In genomic region chr5:97412959-97413358, GRCh38 we compare ENCODE assay signal across 19 cellular contexts.
DNase-seq lines count a peak whose midpoint lies in the region; ATAC-seq and TF ChIP-seq lines count a peak whose summit lies in the region.
"Had no signal": no experiment of that assay in that cellular context is flagged by ENCODE, and none has a peak within 500 bp of the region (broad histone marks: within the 10 kb centered on the region; RNA-seq: fewer than 3 reads in every experiment).

No MANE protein-coding gene starts in this region.

- no peaks in the 10 kb centered on the region for H3K4me1 ChIP-seq in MM.1S (ENCODE audit: low read length)

- H3K9me2 ChIP-seq in MM.1S (replicated peaks; ENCODE audit: insufficient read depth, low read length) = no peaks in the 10 kb centered on the region

- no peaks in the 10 kb centered on the region for H3K79me2 ChIP-seq in MM.1S (ENCODE audit: low read length)

- H3K27me3 ChIP-seq in MM.1S (replicated peaks; ENCODE audit: insufficient read depth, low read length) = no peaks in the 10 kb centered on the region
- H3K27me3 ChIP-seq: BLaER1 treated with 17β-estradiol and CSF1 and Interleukin-3, amounts not matched to agents 10 nM and 100 nM had no signal

- H3K4me3 ChIP-seq in GM12865 (ENCODE audit: low read depth, low read length) = no peak overlapping the region
- no peak overlapping the region for H3K4me3 ChIP-seq in MM.1S (ENCODE audit: low read length)
- H3K4me3 ChIP-seq: BLaER1 treated with 17β-estradiol and CSF1 and Interleukin-3, amounts not matched to agents 10 nM and 100 nM; K562; SK-N-MC had no signal

- H3K9me3 ChIP-seq in MM.1S (replicated peaks; ENCODE audit: insufficient read depth, low read length) = no peaks in the 10 kb centered on the region

- no peaks in the 10 kb centered on the region for H4K20me1 ChIP-seq in MM.1S (ENCODE audit: insufficient read depth, low read length)
- H4K20me1 ChIP-seq: BLaER1 treated with 17β-estradiol and CSF1 and Interleukin-3, amounts not matched to agents 10 nM and 100 nM had no signal

- no peak overlapping the region for H3K4me2 ChIP-seq in MM.1S (ENCODE audit: low read depth, low read length)
- H3K4me2 ChIP-seq: BLaER1 treated with 17β-estradiol and CSF1 and Interleukin-3, amounts not matched to agents 10 nM and 100 nM had no signal

- no peaks in the 10 kb centered on the region for H3K36me3 ChIP-seq in MM.1S (replicated peaks; ENCODE audit: insufficient read depth, low read length)
- H3K36me3 ChIP-seq: BLaER1 treated with 17β-estradiol and CSF1 and Interleukin-3, amounts not matched to agents 10 nM and 100 nM had no signal

- ATAC-seq in left colon = no peak
- ATAC-seq: CD8-positive, alpha-beta T cell; K562 had no signal

- H2AFZ ChIP-seq in MM.1S (ENCODE audit: low read length) = no peak overlapping the region

- DNase-seq in GM12865 (ENCODE audit: low read depth) (peak; percentile 14), MM.1S (peak; percentile 33), NCI-H524 treated with DMSO at 0.1 percent for 48 hours (lab: John Stamatoyannopoulos, UW) (peak; percentile 80), myocyte (ENCODE audit: low read depth) (peak; percentile 82), GM13977 (ENCODE audit: low spot score) (no peak), cerebellar cortex (ENCODE audit: low spot score) (no peak), left colon (no peak), COLO829 (ENCODE audit: low spot score) (no peak)
- DNase-seq: CD8-positive, alpha-beta T cell; H9; NCI-H1417; NCI-H1930; NCI-H226; NCI-H526; OCI-M1; Right ventricle myocardium superior had no signal

- H3F3A ChIP-seq in MM.1S (ENCODE audit: insufficient read depth, low read length) = no peaks in the 10 kb centered on the region

- intact Hi-C loops in left colon (cut with DNase I, micrococcal nuclease) = no loop called here

- in situ Hi-C loops in GM13977 (cut with MboI; ENCODE audit: low pct_unique_long_range_greater_than_20kb, low sequenced_read_pairs, unreplicated experiment) = no loop called here

- TF ChIP-seq CTCF in GM12865 (IDR thresholded peaks at IDR 0.05; ENCODE audit: insufficient read depth, low read depth, low read length, missing control alignments) = no peak
- TF ChIP-seq CTCF in MM.1S (IDR thresholded peaks at IDR 0.05; ENCODE audit: low read length) = no peak
- no peak for TF ChIP-seq CTCF in GM13977 (IDR thresholded peaks at IDR 0.05; ENCODE audit: extremely low read depth, insufficient read depth, missing control alignments)

- no peak overlapping the region for H3K9ac ChIP-seq in MM.1S (ENCODE audit: low read length)
- H3K9ac ChIP-seq: BLaER1 treated with 17β-estradiol and CSF1 and Interleukin-3, amounts not matched to agents 10 nM and 100 nM had no signal

- no peak overlapping the region for H3K27ac ChIP-seq in MM.1S (ENCODE audit: low read length)
- H3K27ac ChIP-seq: BLaER1 treated with 17β-estradiol and CSF1 and Interleukin-3, amounts not matched to agents 10 nM and 100 nM; SK-N-MC had no signal

Comparison
In these comparisons a context has a peak if more than half of its experiments do, and no peak if none do; other contexts are left out.
1. DNase-seq: peak in GM12865 (single experiment), MM.1S (single experiment), NCI-H524 treated with DMSO at 0.1 percent for 48 hours (single experiment) and myocyte (single experiment); none in GM13977 (single experiment), cerebellar cortex (single experiment), left colon (0 of 2) and COLO829 (single experiment).